Comparison of ENCODE assay signal across 16 cellular contexts in the genomic region with DNA sequence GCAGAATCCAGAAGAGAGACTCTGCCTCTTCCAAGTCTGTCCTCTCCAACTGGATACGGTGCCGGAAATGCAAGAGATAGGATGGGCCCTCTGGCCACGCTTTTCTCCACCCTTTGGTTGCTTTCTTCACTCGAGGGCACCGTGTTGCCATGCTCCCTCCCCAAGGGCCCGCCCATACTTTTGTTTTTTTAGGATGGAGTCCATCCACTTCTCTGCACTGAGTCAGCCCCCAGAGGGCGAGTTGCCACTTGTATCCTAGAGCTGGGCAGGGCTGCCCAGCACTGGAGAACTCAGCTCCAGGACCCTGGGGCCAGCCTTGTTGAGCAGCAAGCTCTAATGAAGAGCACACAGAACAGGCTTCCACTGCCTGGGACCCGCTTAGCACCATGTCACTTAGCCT. TPM values are rescaled to one million over a fixed set of nuclear protein-coding genes. Genes with fewer than 3 reads are reported as not detected.
DNase-seq lines count a peak whose midpoint lies in the region; ATAC-seq, FAIRE-seq and TF ChIP-seq lines count a peak whose summit lies in the region.
"Had no signal": no experiment of that assay in that cellular context is flagged by ENCODE, and none has a peak within 500 bp of the region (broad histone marks: within the 10 kb centered on the region; RNA-seq: fewer than 3 reads in every experiment).

No MANE protein-coding gene starts in this region.

- FAIRE-seq in small intestine (lab: Jason Lieb, UNC): no peak

- POLR2A ChIA-PET in activated CD8-positive, alpha-beta T cell treated with anti-CD3 and anti-CD28 coated beads for 36 hours (lab: Charles Lee): no interaction called here

- TF ChIP-seq POLR2A in gastroesophageal sphincter (IDR thresholded peaks at IDR 0.05) (no peak), suprapubic skin (IDR thresholded peaks at IDR 0.05) (no peak)

- peaks cover 9% of the 10 kb centered on the region for H3K4me1 Mint-ChIP-seq in activated CD8-positive, alpha-beta T cell treated with anti-CD3 and anti-CD28 coated beads for 36 hours (ENCODE audit: low read depth)

- H3K4me3 ChIP-seq in RWPE2 (ENCODE audit: severe bottlenecking): no peak overlapping the region
- no peak overlapping the region for H3K4me3 ChIP-seq in gastroesophageal sphincter
- H3K4me3 ChIP-seq in suprapubic skin: no peak overlapping the region
- no peak overlapping the region for H3K4me3 ChIP-seq in small intestine (ENCODE audit: low read depth in 1 of 2, low read length in 2 of 2)
- H3K4me3 ChIP-seq: psoas muscle, SK-N-MC had no signal

- H3K27ac ChIP-seq in RWPE2 (ENCODE audit: poor library complexity, severe bottlenecking) (peak overlapping the region; percentile 95), gastroesophageal sphincter (peak overlapping the region in 3 of 4 donors; percentile 51 to 70 (median 62)), suprapubic skin (peak overlapping the region; percentile 26), small intestine (ENCODE audit: low read depth in 1 of 2, low read length in 1 of 2) (no peak overlapping the region)
- H3K27ac ChIP-seq: KMS-11, psoas muscle, SK-N-MC had no signal

- H3K27ac Mint-ChIP-seq in activated CD8-positive, alpha-beta T cell treated with anti-CD3 and anti-CD28 coated beads for 36 hours: no peak overlapping the region
- H3K27ac Mint-ChIP-seq: activated naive CD4-positive, alpha-beta T cell treated with anti-CD3 and anti-CD28 coated beads, Interleukin-2, amount 10 ng/mL, durations not matched to agents 7 days and 5 days had no signal

- CTCF ChIA-PET in activated CD8-positive, alpha-beta T cell treated with anti-CD3 and anti-CD28 coated beads for 36 hours (lab: Charles Lee): interaction anchor here (1.0 to 2.1 kb wide), 3 partner anchors 16 to 81 kb away, joined by 3 to 5 read pairs (median 3); no protein-coding TSS in a partner anchor

- peak; percentile 47 for DNase-seq in GM03348 (ENCODE audit: low spot score)
- DNase-seq in RWPE2 (ENCODE audit: low spot score): peak; percentile 94
- DNase-seq in suprapubic skin (ENCODE audit: low spot score in 2 of 2): no peak
- DNase-seq in activated CD8-positive, alpha-beta T cell treated with anti-CD3 and anti-CD28 coated beads for 36 hours: no peak
- DNase-seq in small intestine: no peak
- no peak for DNase-seq in G401 (ENCODE audit: low spot score)
- DNase-seq: activated CD4-positive, alpha-beta T cell treated with anti-CD3 and anti-CD28 coated beads, Interleukin-2, amount 50 U/mL, for 1 hour; activated naive CD4-positive, alpha-beta T cell treated with anti-CD3 and anti-CD28 coated beads, Interleukin-2, amount 10 ng/mL, durations not matched to agents 7 days and 5 days; cortex of kidney; DMS79 treated with DMSO at 0.1 percent for 48 hours; NCI-H524 had no signal

- peaks cover 23% of the 10 kb centered on the region for H3K36me3 Mint-ChIP-seq in activated CD8-positive, alpha-beta T cell treated with anti-CD3 and anti-CD28 coated beads for 36 hours (ENCODE audit: low read depth)

- intact Hi-C loops in activated CD8-positive, alpha-beta T cell treated with anti-CD3 and anti-CD28 coated beads for 36 hours (cut with micrococcal nuclease): no loop called here

- TF ChIP-seq EP300 in gastroesophageal sphincter (IDR thresholded peaks at IDR 0.05) (no peak), suprapubic skin (IDR thresholded peaks at IDR 0.05) (no peak)

- no peak overlapping the region for H3K4me3 Mint-ChIP-seq in activated CD8-positive, alpha-beta T cell treated with anti-CD3 and anti-CD28 coated beads for 36 hours
- H3K4me3 Mint-ChIP-seq: activated naive CD4-positive, alpha-beta T cell treated with anti-CD3 and anti-CD28 coated beads, Interleukin-2, amount 10 ng/mL, durations not matched to agents 7 days and 5 days had no signal

- H3K9me3 ChIP-seq in RWPE2 (ENCODE audit: severe bottlenecking): no peaks in the 10 kb centered on the region
- H3K9me3 ChIP-seq in gastroesophageal sphincter: no peaks in the 10 kb centered on the region
- H3K9me3 ChIP-seq in suprapubic skin: no peaks in the 10 kb centered on the region
- H3K9me3 ChIP-seq in small intestine (ENCODE audit: control insufficient read depth, low read depth): no peaks in the 10 kb centered on the region
- H3K9me3 ChIP-seq: psoas muscle had no signal

- peak; percentile 85 for ATAC-seq in RWPE2 (ENCODE audit: low read depth)
- ATAC-seq in gastroesophageal sphincter: no peak
- ATAC-seq in activated CD8-positive, alpha-beta T cell treated with anti-CD3 and anti-CD28 coated beads for 36 hours: no peak
- ATAC-seq in HG03159 (IDR thresholded peaks at IDR 0.05; ENCODE audit: unreplicated experiment): no peak

- H3K4me1 ChIP-seq in RWPE2 (ENCODE audit: insufficient read depth, poor library complexity, severe bottlenecking) (peaks cover 21% of the 10 kb centered on the region), gastroesophageal sphincter (peaks cover 0 to 8% (median 4%) of the 10 kb centered on the region in 3 donors), suprapubic skin (peaks cover 26% of the 10 kb centered on the region), small intestine (ENCODE audit: control insufficient read depth in 2 of 2, insufficient read depth in 1 of 2, low read depth in 1 of 2, low read length in 1 of 2) (peaks cover 0 to 5% of the 10 kb centered on the region in 2 donors)
- H3K4me1 ChIP-seq: psoas muscle had no signal

- in situ Hi-C loops in G401 (cut with HindIII; ENCODE audit: low sequenced_read_pairs): no loop called here

- H3K27me3 ChIP-seq in RWPE2 (ENCODE audit: insufficient read depth, poor library complexity, severe bottlenecking): no peaks in the 10 kb centered on the region
- no peaks in the 10 kb centered on the region for H3K27me3 ChIP-seq in gastroesophageal sphincter
- no peaks in the 10 kb centered on the region for H3K27me3 ChIP-seq in suprapubic skin
- no peaks in the 10 kb centered on the region for H3K27me3 ChIP-seq in small intestine (ENCODE audit: control insufficient read depth in 2 of 2, insufficient read depth in 2 of 2, low read length in 2 of 2)

- H3K36me3 ChIP-seq in RWPE2 (ENCODE audit: low read depth) (peaks cover 83% of the 10 kb centered on the region), gastroesophageal sphincter (peaks cover 0 to 98% of the 10 kb centered on the region in 2 donors), suprapubic skin (peaks cover 93% of the 10 kb centered on the region), small intestine (ENCODE audit: control insufficient read depth in 2 of 2, insufficient read depth in 2 of 2, low read length in 2 of 2) (peaks cover 15 to 17% of the 10 kb centered on the region in 2 donors)

- WGBS in gastroesophageal sphincter (ENCODE audit: low coverage in 1 of 2), 2 donors: 67 to 73% methylated on average over 3 to 6 of the region's 8 CpGs
- 46% methylated on average over 8 of the region's 8 CpGs for WGBS in suprapubic skin
- WGBS in small intestine, 3 donors: 89 to 91% (median 90%) methylated on average over 8 of the region's 8 CpGs

- H3K27me3 Mint-ChIP-seq in activated CD8-positive, alpha-beta T cell treated with anti-CD3 and anti-CD28 coated beads for 36 hours: no peaks in the 10 kb centered on the region
- H3K27me3 Mint-ChIP-seq: activated naive CD4-positive, alpha-beta T cell treated with anti-CD3 and anti-CD28 coated beads, Interleukin-2, amount 10 ng/mL, durations not matched to agents 7 days and 5 days had no signal

- TF ChIP-seq CTCF in RWPE2 (IDR thresholded peaks at IDR 0.05; ENCODE audit: poor library complexity, severe bottlenecking) (no peak), gastroesophageal sphincter (IDR thresholded peaks at IDR 0.05) (no peak), suprapubic skin (IDR thresholded peaks at IDR 0.05) (no peak)
- TF ChIP-seq CTCF in activated CD8-positive, alpha-beta T cell treated with anti-CD3 and anti-CD28 coated beads for 36 hours (IDR thresholded peaks at IDR 0.05): no peak

- no peaks in the 10 kb centered on the region for H3K9me3 Mint-ChIP-seq in activated CD8-positive, alpha-beta T cell treated with anti-CD3 and anti-CD28 coated beads for 36 hours
- H3K9me3 Mint-ChIP-seq: activated naive CD4-positive, alpha-beta T cell treated with anti-CD3 and anti-CD28 coated beads, Interleukin-2, amount 10 ng/mL, durations not matched to agents 7 days and 5 days had no signal

RNA-seq across cellular contexts. Expression of a gene that starts 25.5 kb away (rescaled TPM):
- 10 to 100 TPM; 19.6 to 53.7 (median 41.1) TPM for total RNA-seq in gastroesophageal sphincter
- total RNA-seq in suprapubic skin: 10 to 100 TPM; 47.0 to 75.5 (median 61.0) TPM
- 1 to 10 TPM; 7.8 to 9.8 TPM for total RNA-seq in activated CD8-positive, alpha-beta T cell treated with anti-CD3 and anti-CD28 coated beads for 36 hours
- polyA plus RNA-seq in small intestine: 10 to 100 TPM; 42.8 to 69.2 (median 68.4) TPM
- total RNA-seq in G401 (2014; rRNA removed; shearing (Covaris generic)): 61.2 and 66.8 TPM in 2 replicates

RNA-seq across cellular contexts. Expression of a gene that starts 51.1 kb away (rescaled TPM):
- 100 to 1,000 TPM in 1 of 4 donors, 10 to 100 TPM in 3; 56.4 to 175 (median 90.0) TPM for total RNA-seq in gastroesophageal sphincter
- total RNA-seq in suprapubic skin: 100 to 1,000 TPM in 1 of 4 donors, 10 to 100 TPM in 3; 33.1 to 151 (median 59.8) TPM
- 10 to 100 TPM; 14.4 to 15.2 TPM for total RNA-seq in activated CD8-positive, alpha-beta T cell treated with anti-CD3 and anti-CD28 coated beads for 36 hours
- polyA plus RNA-seq in small intestine: 10 to 100 TPM; 22.2 to 54.3 (median 50.4) TPM
- total RNA-seq in G401 (2014; rRNA removed; shearing (Covaris generic)): 24.6 and 28.0 TPM in 2 replicates

Comparison
In these comparisons a context has a peak if more than half of its experiments do, and no peak if none do; other contexts are left out.
1. DNase-seq: peak in GM03348 (single experiment) and RWPE2 (single experiment); none in suprapubic skin (0 of 2), activated CD8-positive, alpha-beta T cell treated with anti-CD3 and anti-CD28 coated beads for 36 hours (single experiment), small intestine (single experiment) and G401 (single experiment).
2. H3K27ac ChIP-seq: peak in RWPE2 (single experiment), gastroesophageal sphincter (3 of 4) and suprapubic skin (single experiment); none in small intestine (0 of 2).